8 cellular contexts compared by ENCODE assay signal in genomic region chr1:234925440-234926251, GRCh38.
DNase-seq lines count a peak whose midpoint lies in the region; ATAC-seq, FAIRE-seq and TF ChIP-seq lines count a peak whose summit lies in the region.

No MANE protein-coding gene starts in this region.

- in situ Hi-C loops in SK-MEL-5 (cut with HindIII; ENCODE audit: low pct_unique_long_range_greater_than_20kb, low sequenced_read_pairs) = no loop called here

- H3K9me3 ChIP-seq in mucosa of descending colon = no peaks in the 10 kb centered on the region

- no peak for TF ChIP-seq CTCF in mucosa of descending colon (IDR thresholded peaks at IDR 0.05)

- H3K36me3 ChIP-seq in mucosa of descending colon (ENCODE audit: low read depth) = no peaks in the 10 kb centered on the region

- H3K4me1 ChIP-seq in mucosa of descending colon (ENCODE audit: low read depth) = peaks cover 9% of the 10 kb centered on the region

- H3K4me3 ChIP-seq in mucosa of descending colon = no peak overlapping the region

- ATAC-seq in mucosa of descending colon (peak; percentile 71), HG03439 (IDR thresholded peaks at IDR 0.05; ENCODE audit: unreplicated experiment) (no peak)

- intact Hi-C loops in mucosa of descending colon (cut with DNase I, micrococcal nuclease) = no loop called here

- peak; percentile 86 for FAIRE-seq in endometrium (lab: Jason Lieb, UNC)

- DNase-seq in NCI-H2107 treated with DMSO at 0.1 percent for 48 hours (lab: John Stamatoyannopoulos, UW; ENCODE audit: unreplicated experiment) (peak; percentile 84), NCI-H2107 (lab: John Stamatoyannopoulos, UW) (no peak), SK-MEL-5 (ENCODE audit: low read depth, low spot score) (peak; percentile 36), mucosa of descending colon (no peak), nucleus accumbens (lab: John Stamatoyannopoulos, UW) (no peak)
- DNase-seq in stimulated activated CD4-positive, alpha-beta T cell treated with anti-CD3 and anti-CD28 coated beads, Interleukin-12 subunit alpha, Interleukin-12 subunit beta, amount 100 ng/mL, for 4 hours = no peak

Comparison
In these comparisons a context has a peak if more than half of its experiments do, and no peak if none do; other contexts are left out.
1. DNase-seq: peak in NCI-H2107 treated with DMSO at 0.1 percent for 48 hours (single experiment) and SK-MEL-5 (single experiment); none in NCI-H2107 (single experiment), mucosa of descending colon (0 of 3), nucleus accumbens (0 of 56) and stimulated activated CD4-positive, alpha-beta T cell treated with anti-CD3 and anti-CD28 coated beads, Interleukin-12 subunit alpha, Interleukin-12 subunit beta, amount 100 ng/mL, for 4 hours (single experiment).